10 cellular contexts compared by ENCODE assay signal in the genomic region with DNA sequence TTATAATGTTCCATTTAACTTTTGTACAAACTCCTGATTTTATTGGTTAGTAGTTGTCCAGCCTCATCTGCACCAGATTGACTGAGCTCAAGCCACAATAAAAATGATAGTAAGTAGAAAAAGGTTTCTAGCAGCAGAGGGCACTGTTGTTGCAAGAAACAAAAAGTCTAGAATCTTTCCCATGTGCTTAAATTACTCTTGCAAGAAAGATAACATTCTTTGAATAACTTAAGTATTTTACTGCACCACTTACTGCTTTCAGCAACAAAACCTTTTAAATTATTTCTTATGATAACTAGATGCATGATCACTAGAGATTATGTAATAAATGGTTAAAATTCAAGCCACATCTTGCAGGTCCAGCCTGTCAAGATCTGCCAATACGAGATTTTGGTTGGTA. TPM values are rescaled to one million over a fixed set of nuclear protein-coding genes. Genes with fewer than 3 reads are reported as not detected.
A peak's percentile ranks its signal among the peaks of the same experiment; 100 is the strongest.
DNase-seq lines count a peak whose midpoint lies in the region; ATAC-seq and TF ChIP-seq lines count a peak whose summit lies in the region.
"Had no signal": no experiment of that assay in that cellular context is flagged by ENCODE, and none has a peak within 500 bp of the region (broad histone marks: within the 10 kb centered on the region; RNA-seq: fewer than 3 reads in every experiment).

No MANE protein-coding gene starts in this region.

- H3K4me2 ChIP-seq in SK-N-SH, result no peak overlapping the region

- no peaks in the 10 kb centered on the region for H3K9me3 ChIP-seq in SK-N-SH
- H3K9me3 ChIP-seq in effector memory CD4-positive, alpha-beta T cell (ENCODE audit: control insufficient read depth, low read length), result no peaks in the 10 kb centered on the region

- in situ Hi-C loops in Caki2 (cut with HindIII; ENCODE audit: low pct_unique_long_range_greater_than_20kb, low sequenced_read_pairs), result no loop called here
- in situ Hi-C loops in KBM-7 (cut with MboI; ENCODE audit: low pct_unique_long_range_greater_than_20kb, low sequenced_read_pairs), result no loop called here

- 87% methylated on average over 1 of the region's 1 CpG for WGBS in SK-N-SH (ENCODE audit: low lambda C conversion rate)

- H3K79me2 ChIP-seq in SK-N-SH (ENCODE audit: insufficient read depth), result no peaks in the 10 kb centered on the region

- H3K36me3 Mint-ChIP-seq in progenitor cell of endocrine pancreas (ENCODE audit: insufficient read depth), result peaks cover 9% of the 10 kb centered on the region

- H4K20me1 ChIP-seq in SK-N-SH (ENCODE audit: insufficient read depth), result no peaks in the 10 kb centered on the region

- CTCF ChIA-PET in SK-N-SH (lab: Yijun Ruan, JAX), result interaction anchor here (0.6 to 4.2 kb wide), 35 partner anchors 9 to 901 kb away, joined by 3 to 29 read pairs (median 4); a partner anchor contains a TSS

- peaks cover 10% of the 10 kb centered on the region for H3F3A ChIP-seq in SK-N-SH (replicated peaks; ENCODE audit: insufficient read depth)

- DNase-seq in Caki2 (ENCODE audit: low read depth) (peak; percentile 67), KBM-7 (peak; percentile 84), SK-N-SH (no peak), foreskin fibroblast (peak; percentile 24 to 66), progenitor cell of endocrine pancreas (ENCODE audit: low spot score, unreplicated experiment) (no peak), ureter (ENCODE audit: low spot score) (no peak)
- no peak for DNase-seq in effector memory CD4-positive, alpha-beta T cell

- H3K9me3 Mint-ChIP-seq in progenitor cell of endocrine pancreas (ENCODE audit: low read depth), result no peaks in the 10 kb centered on the region
- H3K9me3 Mint-ChIP-seq: naive thymus-derived CD8-positive, alpha-beta T cell; T-cell had no signal

- peak; percentile 79 for TF ChIP-seq RAD21 in SK-N-SH (IDR thresholded peaks at IDR 0.05; ENCODE audit: low read length)

- H3K4me3 ChIP-seq in SK-N-SH (ENCODE audit: low read depth in 2 of 2, low read length in 1 of 2) (no peak overlapping the region), foreskin fibroblast (ENCODE audit: low read depth in 1 of 2, low read length in 2 of 2) (no peak overlapping the region)
- H3K4me3 ChIP-seq in effector memory CD4-positive, alpha-beta T cell (ENCODE audit: insufficient read depth, low read depth, low read length, poor library complexity, severe bottlenecking), result no peak overlapping the region

- POLR2A ChIA-PET in SK-N-SH (lab: Yijun Ruan, JAX), result no interaction called here

- H3K9ac ChIP-seq in SK-N-SH, result no peak overlapping the region

- peak overlapping the region in 1 of 2 experiments; percentile 43; a peak in 1 of 4 replicates for H3K27ac ChIP-seq in SK-N-SH (ENCODE audit: low read depth in 2 of 2, low read length in 1 of 2)
- H3K27ac ChIP-seq in effector memory CD4-positive, alpha-beta T cell (ENCODE audit: insufficient read depth, low read length, poor library complexity, severe bottlenecking), result no peak overlapping the region

- H3K27ac Mint-ChIP-seq in progenitor cell of endocrine pancreas, result no peak overlapping the region
- H3K27ac Mint-ChIP-seq: naive thymus-derived CD8-positive, alpha-beta T cell; T-cell had no signal

- TF ChIP-seq EP300 in SK-N-SH (IDR thresholded peaks at IDR 0.05; ENCODE audit: borderline replicate concordance in 1 of 2, low read depth in 1 of 2, low read length in 1 of 2), result no peak

- peak; percentile 82 for TF ChIP-seq CTCF in SK-N-SH (IDR thresholded peaks at IDR 0.05)
- TF ChIP-seq CTCF in foreskin fibroblast (IDR thresholded peaks at IDR 0.05; ENCODE audit: low read depth, low read length), result peak; percentile 52
- peak; percentile 73 for TF ChIP-seq CTCF in progenitor cell of endocrine pancreas (IDR thresholded peaks at IDR 0.05; ENCODE audit: unreplicated experiment)

- no peaks in the 10 kb centered on the region for H3K27me3 Mint-ChIP-seq in progenitor cell of endocrine pancreas
- H3K27me3 Mint-ChIP-seq: naive thymus-derived CD8-positive, alpha-beta T cell; T-cell had no signal

- peak; percentile 72 for ATAC-seq in GM19397 (IDR thresholded peaks at IDR 0.05; ENCODE audit: unreplicated experiment)
- ATAC-seq: naive thymus-derived CD8-positive, alpha-beta T cell; T-cell had no signal

- no peaks in the 10 kb centered on the region for H3K9me2 ChIP-seq in SK-N-SH

- peaks cover 70 to 90% of the 10 kb centered on the region in 2 experiments for H3K36me3 ChIP-seq in SK-N-SH (replicated peaks in 1 of 2; ENCODE audit: control insufficient read depth in 1 of 2, insufficient read depth in 2 of 2, low read length in 1 of 2)
- peaks cover 5% of the 10 kb centered on the region for H3K36me3 ChIP-seq in effector memory CD4-positive, alpha-beta T cell (ENCODE audit: control insufficient read depth, insufficient read depth, low read length)

- no peak overlapping the region for H3K4me3 Mint-ChIP-seq in progenitor cell of endocrine pancreas (ENCODE audit: low read depth)
- H3K4me3 Mint-ChIP-seq: naive thymus-derived CD8-positive, alpha-beta T cell; T-cell had no signal

- no peaks in the 10 kb centered on the region for H3K27me3 ChIP-seq in SK-N-SH (ENCODE audit: insufficient read depth)
- no peaks in the 10 kb centered on the region for H3K27me3 ChIP-seq in effector memory CD4-positive, alpha-beta T cell (replicated peaks; ENCODE audit: control insufficient read depth, insufficient read depth, low read length, poor library complexity, severe bottlenecking)

- H3K4me1 ChIP-seq in SK-N-SH (ENCODE audit: control insufficient read depth in 1 of 2, insufficient read depth in 2 of 2, low read depth in 1 of 2, low read length in 1 of 2), result peaks cover 0 to 11% of the 10 kb centered on the region in 2 experiments; a peak in 2 of 4 replicates
- H3K4me1 ChIP-seq in effector memory CD4-positive, alpha-beta T cell (ENCODE audit: control insufficient read depth, insufficient read depth, low read length, poor library complexity, severe bottlenecking), result no peaks in the 10 kb centered on the region

- H3K4me1 Mint-ChIP-seq in progenitor cell of endocrine pancreas (ENCODE audit: low read depth), result peaks cover 13% of the 10 kb centered on the region
- H3K4me1 Mint-ChIP-seq: naive thymus-derived CD8-positive, alpha-beta T cell; T-cell had no signal

- H2AFZ ChIP-seq in SK-N-SH (ENCODE audit: low read depth), result no peak overlapping the region

TF ChIP-seq in SK-N-SH, 30 proteins besides CTCF, POLR2A, EP300 and RAD21:
- peak; percentile 43; the same call in 1 of the 2 replicates for TF ChIP-seq MXI1 (IDR thresholded peaks at IDR 0.05; ENCODE audit: low read depth, low read length)
- TF ChIP-seq, protein P1, sequence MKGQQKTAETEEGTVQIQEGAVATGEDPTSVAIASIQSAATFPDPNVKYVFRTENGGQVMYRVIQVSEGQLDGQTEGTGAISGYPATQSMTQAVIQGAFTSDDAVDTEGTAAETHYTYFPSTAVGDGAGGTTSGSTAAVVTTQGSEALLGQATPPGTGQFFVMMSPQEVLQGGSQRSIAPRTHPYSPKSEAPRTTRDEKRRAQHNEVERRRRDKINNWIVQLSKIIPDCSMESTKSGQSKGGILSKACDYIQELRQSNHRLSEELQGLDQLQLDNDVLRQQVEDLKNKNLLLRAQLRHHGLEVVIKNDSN (IDR thresholded peaks at IDR 0.05; ENCODE audit: borderline replicate concordance, low read depth), result no peak
- peak; percentile 12; the same call in 1 of the 2 replicates for TF ChIP-seq RCOR1 (IDR thresholded peaks at IDR 0.05; ENCODE audit: low read length)
- peak; percentile 27 for TF ChIP-seq CHD2 (IDR thresholded peaks at IDR 0.05; ENCODE audit: low read length, partially characterized antibody)
- no peak for TF ChIP-seq MEF2A (IDR thresholded peaks at IDR 0.05; ENCODE audit: borderline replicate concordance, low read depth)
- peak; percentile 58 for TF ChIP-seq SMC3 (IDR thresholded peaks at IDR 0.05; ENCODE audit: low read depth, low read length)
- TF ChIP-seq RFX5 (IDR thresholded peaks at IDR 0.05; ENCODE audit: low read length), result 0 out of 2 replicates have a peak, but pooled peaks have one; percentile 18

RNA-seq across cellular contexts. Expression of a gene that starts 27.0 kb away (rescaled TPM):
- not detected in 2 replicates for total RNA-seq in Caki2 (2014; rRNA removed; shearing (Covaris generic); ENCODE audit: low replicate concordance)
- polyA plus RNA-seq in SK-N-SH (2012; rRNA removed), result 0.05 TPM in 1 of 2 replicates, not detected in the other
- 0.01 TPM in 1 of 2 replicates, not detected in the other for polyA plus RNA-seq in SK-N-SH (2012; cell fraction: cytosol; rRNA removed)
- not detected in 2 replicates for polyA plus RNA-seq in SK-N-SH (2012; cell fraction: nucleus; rRNA removed)
- total RNA-seq in progenitor cell of endocrine pancreas, result not detected in 2 replicates
- total RNA-seq in ureter, result 0.47 TPM
- total RNA-seq: naive thymus-derived CD8-positive, alpha-beta T cell; T-cell had no signal

Comparison
In these comparisons a context has a peak if more than half of its experiments do, and no peak if none do; other contexts are left out.
1. DNase-seq: peak in Caki2 (single experiment), KBM-7 (single experiment) and foreskin fibroblast (2 of 2); none in SK-N-SH (single experiment), progenitor cell of endocrine pancreas (single experiment), effector memory CD4-positive, alpha-beta T cell (0 of 3) and ureter (single experiment).
2. Peak in every context shown above with its lines, with median percentiles within 50 percentile points of each other: CTCF ChIP-seq.